Comparison of ENCODE assay signal across 1 cellular context in the genomic region with DNA sequence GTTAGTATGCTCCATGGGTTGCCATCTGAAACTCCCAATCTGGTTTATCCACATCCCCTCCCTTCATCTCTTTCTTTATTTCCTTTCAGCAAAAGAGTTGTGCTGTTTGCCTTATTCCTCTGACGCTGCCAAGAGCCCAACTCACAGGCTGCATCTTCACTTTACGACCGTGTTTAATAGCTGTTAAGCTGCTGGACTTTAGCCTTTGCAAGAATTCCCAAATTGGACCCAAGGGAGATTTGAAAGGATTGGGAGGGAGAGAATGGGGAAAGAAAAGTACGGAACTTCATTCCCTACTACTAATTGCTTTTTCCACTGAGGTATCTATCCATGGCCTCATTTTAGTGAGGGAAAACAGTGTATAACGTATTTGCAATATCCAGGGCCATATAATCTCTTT.
TF ChIP-seq lines count a peak whose summit lies in the region.

No MANE protein-coding gene starts in this region.

TF ChIP-seq in HEK293, 187 proteins besides CTCF, POLR2A, EP300 and RAD21 (continued from another document):
- TF ChIP-seq, protein P1, sequence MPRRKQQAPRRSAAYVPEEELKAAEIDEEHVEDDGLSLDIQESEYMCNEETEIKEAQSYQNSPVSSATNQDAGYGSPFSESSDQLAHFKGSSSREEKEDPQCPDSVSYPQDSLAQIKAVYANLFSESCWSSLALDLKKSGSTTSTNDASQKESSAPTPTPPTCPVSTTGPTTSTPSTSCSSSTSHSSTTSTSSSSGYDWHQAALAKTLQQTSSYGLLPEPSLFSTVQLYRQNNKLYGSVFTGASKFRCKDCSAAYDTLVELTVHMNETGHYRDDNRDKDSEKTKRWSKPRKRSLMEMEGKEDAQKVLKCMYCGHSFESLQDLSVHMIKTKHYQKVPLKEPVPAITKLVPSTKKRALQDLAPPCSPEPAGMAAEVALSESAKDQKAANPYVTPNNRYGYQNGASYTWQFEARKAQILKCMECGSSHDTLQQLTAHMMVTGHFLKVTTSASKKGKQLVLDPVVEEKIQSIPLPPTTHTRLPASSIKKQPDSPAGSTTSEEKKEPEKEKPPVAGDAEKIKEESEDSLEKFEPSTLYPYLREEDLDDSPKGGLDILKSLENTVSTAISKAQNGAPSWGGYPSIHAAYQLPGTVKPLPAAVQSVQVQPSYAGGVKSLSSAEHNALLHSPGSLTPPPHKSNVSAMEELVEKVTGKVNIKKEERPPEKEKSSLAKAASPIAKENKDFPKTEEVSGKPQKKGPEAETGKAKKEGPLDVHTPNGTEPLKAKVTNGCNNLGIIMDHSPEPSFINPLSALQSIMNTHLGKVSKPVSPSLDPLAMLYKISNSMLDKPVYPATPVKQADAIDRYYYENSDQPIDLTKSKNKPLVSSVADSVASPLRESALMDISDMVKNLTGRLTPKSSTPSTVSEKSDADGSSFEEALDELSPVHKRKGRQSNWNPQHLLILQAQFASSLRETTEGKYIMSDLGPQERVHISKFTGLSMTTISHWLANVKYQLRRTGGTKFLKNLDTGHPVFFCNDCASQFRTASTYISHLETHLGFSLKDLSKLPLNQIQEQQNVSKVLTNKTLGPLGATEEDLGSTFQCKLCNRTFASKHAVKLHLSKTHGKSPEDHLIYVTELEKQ (tag by site-specific recombination; IDR thresholded peaks at IDR 0.05; ENCODE audit: borderline replicate concordance) = peak; percentile 55; the same call in 1 of the 2 replicates
- TF ChIP-seq ZNF146 (tag by site-specific recombination; IDR thresholded peaks at IDR 0.05) (no peak), ZNF777 (tag by site-specific recombination; IDR thresholded peaks at IDR 0.05; ENCODE audit: borderline replicate concordance) (no peak), WT1 (tag by site-specific recombination; IDR thresholded peaks at IDR 0.05) (peak; percentile 70), ZNF449 (tag by site-specific recombination; IDR thresholded peaks at IDR 0.05) (peak; percentile 77), GLIS1 (tag by site-specific recombination; IDR thresholded peaks at IDR 0.05) (no peak), ZNF776 (tag by site-specific recombination; IDR thresholded peaks at IDR 0.05; ENCODE audit: borderline replicate concordance) (no peak), ZNF785 (tag by site-specific recombination; IDR thresholded peaks at IDR 0.05) (no peak), ZNF654 (tag by site-specific recombination; IDR thresholded peaks at IDR 0.05; ENCODE audit: low read depth) (0 out of 2 replicates have a peak, but pooled peaks have one; percentile 4), ZNF707 (tag by site-specific recombination; IDR thresholded peaks at IDR 0.05) (no peak), ZNF266 (tag by site-specific recombination; IDR thresholded peaks at IDR 0.05; ENCODE audit: low read depth) (no peak), ZNF157 (tag by site-specific recombination; IDR thresholded peaks at IDR 0.05) (no peak), ZNF677 (tag by site-specific recombination; IDR thresholded peaks at IDR 0.05) (no peak), ZNF580 (tag by site-specific recombination; IDR thresholded peaks at IDR 0.05) (0 out of 2 replicates have a peak, but pooled peaks have one; percentile 13), ZNF843 (tag by site-specific recombination; IDR thresholded peaks at IDR 0.05) (peak; percentile 58), ZFHX2 (tag by site-specific recombination; conservative IDR thresholded peaks at IDR 0.05) (no peak), ZBTB1 (tag by site-specific recombination; IDR thresholded peaks at IDR 0.05) (no peak), PRDM4 (tag by site-specific recombination; IDR thresholded peaks at IDR 0.05) (peak; percentile 46), ZNF138 (tag by site-specific recombination; IDR thresholded peaks at IDR 0.05; ENCODE audit: borderline replicate concordance) (no peak), OSR2 (tag by site-specific recombination; IDR thresholded peaks at IDR 0.05) (peak; percentile 58; the same call in 1 of the 2 replicates), TRIM28 (IDR thresholded peaks at IDR 0.05; ENCODE audit: borderline replicate concordance, low read length) (0 out of 2 replicates have a peak, but pooled peaks have one; percentile 20), ZNF16 (tag by site-specific recombination; IDR thresholded peaks at IDR 0.05; ENCODE audit: low read depth) (no peak), ZNF433 (tag by site-specific recombination; IDR thresholded peaks at IDR 0.05; ENCODE audit: low read depth) (no peak), ZNF629 (tag by site-specific recombination; IDR thresholded peaks at IDR 0.05) (no peak), ZNF501 (tag by site-specific recombination; IDR thresholded peaks at IDR 0.05) (no peak), PRDM6 (tag by site-specific recombination; IDR thresholded peaks at IDR 0.05) (peak; percentile 70), MZF1 (tag by site-specific recombination; IDR thresholded peaks at IDR 0.05; ENCODE audit: borderline replicate concordance) (0 out of 2 replicates have a peak, but pooled peaks have one; percentile 51), ZNF223 (tag by site-specific recombination; IDR thresholded peaks at IDR 0.05) (no peak)
- TF ChIP-seq, protein P2, sequence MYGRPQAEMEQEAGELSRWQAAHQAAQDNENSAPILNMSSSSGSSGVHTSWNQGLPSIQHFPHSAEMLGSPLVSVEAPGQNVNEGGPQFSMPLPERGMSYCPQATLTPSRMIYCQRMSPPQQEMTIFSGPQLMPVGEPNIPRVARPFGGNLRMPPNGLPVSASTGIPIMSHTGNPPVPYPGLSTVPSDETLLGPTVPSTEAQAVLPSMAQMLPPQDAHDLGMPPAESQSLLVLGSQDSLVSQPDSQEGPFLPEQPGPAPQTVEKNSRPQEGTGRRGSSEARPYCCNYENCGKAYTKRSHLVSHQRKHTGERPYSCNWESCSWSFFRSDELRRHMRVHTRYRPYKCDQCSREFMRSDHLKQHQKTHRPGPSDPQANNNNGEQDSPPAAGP (tag by site-specific recombination; IDR thresholded peaks at IDR 0.05) = no peak
- TF ChIP-seq, protein P3, sequence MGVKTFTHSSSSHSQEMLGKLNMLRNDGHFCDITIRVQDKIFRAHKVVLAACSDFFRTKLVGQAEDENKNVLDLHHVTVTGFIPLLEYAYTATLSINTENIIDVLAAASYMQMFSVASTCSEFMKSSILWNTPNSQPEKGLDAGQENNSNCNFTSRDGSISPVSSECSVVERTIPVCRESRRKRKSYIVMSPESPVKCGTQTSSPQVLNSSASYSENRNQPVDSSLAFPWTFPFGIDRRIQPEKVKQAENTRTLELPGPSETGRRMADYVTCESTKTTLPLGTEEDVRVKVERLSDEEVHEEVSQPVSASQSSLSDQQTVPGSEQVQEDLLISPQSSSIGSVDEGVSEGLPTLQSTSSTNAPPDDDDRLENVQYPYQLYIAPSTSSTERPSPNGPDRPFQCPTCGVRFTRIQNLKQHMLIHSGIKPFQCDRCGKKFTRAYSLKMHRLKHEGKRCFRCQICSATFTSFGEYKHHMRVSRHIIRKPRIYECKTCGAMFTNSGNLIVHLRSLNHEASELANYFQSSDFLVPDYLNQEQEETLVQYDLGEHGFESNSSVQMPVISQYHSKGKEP (tag by site-specific recombination; IDR thresholded peaks at IDR 0.05) = peak; percentile 90
- TF ChIP-seq, protein P4, sequence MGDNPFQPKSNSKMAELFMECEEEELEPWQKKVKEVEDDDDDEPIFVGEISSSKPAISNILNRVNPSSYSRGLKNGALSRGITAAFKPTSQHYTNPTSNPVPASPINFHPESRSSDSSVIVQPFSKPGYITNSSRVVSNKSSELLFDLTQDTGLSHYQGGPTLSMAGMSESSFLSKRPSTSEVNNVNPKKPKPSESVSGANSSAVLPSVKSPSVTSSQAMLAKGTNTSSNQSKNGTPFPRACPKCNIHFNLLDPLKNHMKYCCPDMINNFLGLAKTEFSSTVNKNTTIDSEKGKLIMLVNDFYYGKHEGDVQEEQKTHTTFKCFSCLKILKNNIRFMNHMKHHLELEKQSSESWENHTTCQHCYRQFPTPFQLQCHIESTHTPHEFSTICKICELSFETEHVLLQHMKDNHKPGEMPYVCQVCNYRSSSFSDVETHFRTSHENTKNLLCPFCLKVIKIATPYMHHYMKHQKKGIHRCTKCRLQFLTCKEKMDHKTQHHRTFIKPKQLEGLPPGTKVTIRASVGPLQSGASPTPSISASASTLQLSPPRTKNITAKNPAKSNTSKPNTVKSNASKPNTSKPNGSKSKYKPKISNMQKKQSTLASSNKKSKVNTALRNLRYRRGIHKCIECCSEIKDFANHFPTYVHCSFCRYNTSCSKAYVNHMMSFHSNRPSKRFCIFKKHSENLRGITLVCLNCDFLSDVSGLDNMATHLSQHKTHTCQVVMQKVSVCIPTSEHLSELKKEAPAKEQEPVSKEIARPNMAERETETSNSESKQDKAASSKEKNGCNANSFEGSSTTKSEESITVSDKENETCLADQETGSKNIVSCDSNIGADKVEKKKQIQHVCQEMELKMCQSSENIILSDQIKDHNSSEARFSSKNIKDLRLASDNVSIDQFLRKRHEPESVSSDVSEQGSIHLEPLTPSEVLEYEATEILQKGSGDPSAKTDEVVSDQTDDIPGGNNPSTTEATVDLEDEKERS (tag by site-specific recombination; IDR thresholded peaks at IDR 0.05) = no peak
- TF ChIP-seq, protein P5, sequence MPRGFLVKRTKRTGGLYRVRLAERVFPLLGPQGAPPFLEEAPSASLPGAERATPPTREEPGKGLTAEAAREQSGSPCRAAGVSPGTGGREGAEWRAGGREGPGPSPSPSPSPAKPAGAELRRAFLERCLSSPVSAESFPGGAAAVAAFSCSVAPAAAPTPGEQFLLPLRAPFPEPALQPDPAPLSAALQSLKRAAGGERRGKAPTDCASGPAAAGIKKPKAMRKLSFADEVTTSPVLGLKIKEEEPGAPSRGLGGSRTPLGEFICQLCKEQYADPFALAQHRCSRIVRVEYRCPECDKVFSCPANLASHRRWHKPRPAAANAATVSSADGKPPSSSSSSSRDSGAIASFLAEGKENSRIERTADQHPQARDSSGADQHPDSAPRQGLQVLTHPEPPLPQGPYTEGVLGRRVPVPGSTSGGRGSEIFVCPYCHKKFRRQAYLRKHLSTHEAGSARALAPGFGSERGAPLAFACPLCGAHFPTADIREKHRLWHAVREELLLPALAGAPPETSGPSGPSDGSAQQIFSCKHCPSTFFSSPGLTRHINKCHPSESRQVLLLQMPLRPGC (tag by site-specific recombination; IDR thresholded peaks at IDR 0.05) = no peak
